In the genomic region with DNA sequence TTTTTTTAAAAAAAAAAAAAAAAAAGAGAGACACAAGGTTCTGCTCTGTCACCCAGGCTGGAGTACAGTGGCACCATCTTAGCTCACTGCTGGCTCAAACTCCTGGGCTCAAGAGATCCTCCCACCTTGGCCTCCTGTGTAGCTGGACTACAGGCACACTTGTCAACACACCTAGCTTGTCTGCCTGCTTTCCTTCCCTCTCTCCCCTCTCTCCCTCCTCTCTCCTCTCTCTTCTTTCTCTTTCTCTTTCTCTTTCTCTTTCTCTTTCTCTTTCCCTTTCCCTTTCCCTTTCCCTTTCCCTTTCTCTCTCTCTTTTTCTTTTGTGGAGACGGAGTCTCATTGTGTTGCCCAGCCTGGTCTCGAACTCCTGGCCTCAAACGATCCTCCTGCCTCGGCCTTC, we compare ENCODE assay signal across 10 cellular contexts.
DNase-seq lines count a peak whose midpoint lies in the region; ATAC-seq and TF ChIP-seq lines count a peak whose summit lies in the region.
"Had no signal": no experiment of that assay in that cellular context is flagged by ENCODE, and none has a peak within 500 bp of the region (broad histone marks: within the 10 kb centered on the region; RNA-seq: fewer than 3 reads in every experiment).

No MANE protein-coding gene starts in this region.

- intact Hi-C loops in CD8-positive, alpha-beta T cell (cut with DNase I, micrococcal nuclease), result loop anchor here in 1 of 2 experiments (5.0 kb wide), 1 partner anchor 196 kb away; the partner anchor contains the start of gene KDM6A
- intact Hi-C loops in naive thymus-derived CD4-positive, alpha-beta T cell (cut with micrococcal nuclease), result loop anchor here in 1 of 2 donors (1.0 to 5.0 kb wide), 2 partner anchors 71 to 193 kb away; no protein-coding TSS in a partner anchor

- H3K36me3 Mint-ChIP-seq in CD8-positive, alpha-beta T cell, result peaks cover 48% of the 10 kb centered on the region
- H3K36me3 Mint-ChIP-seq in HFFc6 (ENCODE audit: low read depth), result peaks cover 26% of the 10 kb centered on the region
- peaks cover 38% of the 10 kb centered on the region for H3K36me3 Mint-ChIP-seq in activated naive CD8-positive, alpha-beta T cell treated with anti-CD3 and anti-CD28 coated beads, Interleukin-2, amount 50 U/mL, for 24 hours (ENCODE audit: low read depth)
- peaks cover 7 to 51% (median 38%) of the 10 kb centered on the region in 5 donors for H3K36me3 Mint-ChIP-seq in naive thymus-derived CD4-positive, alpha-beta T cell

- H3K4me3 ChIP-seq in CD8-positive, alpha-beta T cell (ENCODE audit: low read depth, low read length), result no peak overlapping the region
- H3K4me3 ChIP-seq in naive thymus-derived CD4-positive, alpha-beta T cell (ENCODE audit: low read length), result no peak overlapping the region
- no peak overlapping the region for H3K4me3 ChIP-seq in brain microvascular endothelial cell (ENCODE audit: low read depth, low read length)

- peak overlapping the region; percentile 88 for H3K27ac Mint-ChIP-seq in CD8-positive, alpha-beta T cell
- peak overlapping the region; percentile 69 for H3K27ac Mint-ChIP-seq in HFFc6
- peak overlapping the region; percentile 88 for H3K27ac Mint-ChIP-seq in activated naive CD8-positive, alpha-beta T cell treated with anti-CD3 and anti-CD28 coated beads, Interleukin-2, amount 50 U/mL, for 24 hours
- peak overlapping the region; percentile 82 to 95 (median 89) for H3K27ac Mint-ChIP-seq in naive thymus-derived CD4-positive, alpha-beta T cell

- peaks cover 14% of the 10 kb centered on the region for H3K4me1 ChIP-seq in CD8-positive, alpha-beta T cell (ENCODE audit: insufficient read depth, low read length)
- H3K4me1 ChIP-seq in naive thymus-derived CD4-positive, alpha-beta T cell (ENCODE audit: control insufficient read depth in 2 of 2, insufficient read depth in 2 of 2, low read length in 2 of 2), result peaks cover 0 to 4% of the 10 kb centered on the region in 2 donors

- H3K4me3 Mint-ChIP-seq in CD8-positive, alpha-beta T cell, result no peak overlapping the region
- peak overlapping the region; percentile 28; the same call in 1 of the 2 replicates for H3K4me3 Mint-ChIP-seq in HFFc6
- H3K4me3 Mint-ChIP-seq in activated naive CD8-positive, alpha-beta T cell treated with anti-CD3 and anti-CD28 coated beads, Interleukin-2, amount 50 U/mL, for 24 hours, result no peak overlapping the region
- peak overlapping the region in 9 of 10 donors; percentile 2 to 79 (median 55) for H3K4me3 Mint-ChIP-seq in naive thymus-derived CD4-positive, alpha-beta T cell

- no peaks in the 10 kb centered on the region for H3K27me3 Mint-ChIP-seq in CD8-positive, alpha-beta T cell (ENCODE audit: low read depth)
- H3K27me3 Mint-ChIP-seq in HFFc6 (ENCODE audit: insufficient read depth), result peaks cover 2% of the 10 kb centered on the region; the same call in 1 of the 2 replicates
- no peaks in the 10 kb centered on the region for H3K27me3 Mint-ChIP-seq in activated naive CD8-positive, alpha-beta T cell treated with anti-CD3 and anti-CD28 coated beads, Interleukin-2, amount 50 U/mL, for 24 hours
- no peaks in the 10 kb centered on the region for H3K27me3 Mint-ChIP-seq in naive thymus-derived CD4-positive, alpha-beta T cell

- no peak overlapping the region for H3K27ac ChIP-seq in CD8-positive, alpha-beta T cell (ENCODE audit: low read depth, low read length)
- peak overlapping the region; percentile 49 for H3K27ac ChIP-seq in naive thymus-derived CD4-positive, alpha-beta T cell (ENCODE audit: low read depth, low read length)
- H3K27ac ChIP-seq in brain microvascular endothelial cell, result no peak overlapping the region

- POLR2A ChIA-PET in CD8-positive, alpha-beta T cell (lab: Charles Lee), result interaction anchor here (1.4 kb wide), 1 partner anchor 196 kb away, joined by 3 read pairs; the partner anchor contains the start of gene KDM6A
- POLR2A ChIA-PET in naive thymus-derived CD4-positive, alpha-beta T cell (lab: Charles Lee), result interaction anchor here (1.0 kb wide), 1 partner anchor 196 kb away, joined by 3 read pairs; the partner anchor contains the start of gene KDM6A

- ATAC-seq in CD8-positive, alpha-beta T cell, result peak; percentile 59
- no peak for ATAC-seq in activated naive CD8-positive, alpha-beta T cell treated with anti-CD3 and anti-CD28 coated beads, Interleukin-2, amount 50 U/mL, for 24 hours
- ATAC-seq in naive thymus-derived CD4-positive, alpha-beta T cell, result peak; percentile 61
- ATAC-seq: Panc1 had no signal

- no peak for DNase-seq in CD8-positive, alpha-beta T cell
- no peak for DNase-seq in HFFc6
- DNase-seq in activated naive CD8-positive, alpha-beta T cell treated with anti-CD3 and anti-CD28 coated beads, Interleukin-2, amount 50 U/mL, for 24 hours, result no peak
- peak in 6 of 9 donors; percentile 21 to 46 (median 26) for DNase-seq in naive thymus-derived CD4-positive, alpha-beta T cell
- no peak for DNase-seq in brain microvascular endothelial cell
- no peak for DNase-seq in SW 1271 (lab: John Stamatoyannopoulos, UW)
- no peak for DNase-seq in RKO (ENCODE audit: low spot score)
- DNase-seq: MV-4-11, substantia nigra had no signal

- H3K9me3 ChIP-seq in CD8-positive, alpha-beta T cell (ENCODE audit: low read length), result no peaks in the 10 kb centered on the region
- H3K9me3 ChIP-seq in naive thymus-derived CD4-positive, alpha-beta T cell (ENCODE audit: control insufficient read depth in 2 of 3, low read length in 3 of 3), result no peaks in the 10 kb centered on the region

- no peak for TF ChIP-seq CTCF in CD8-positive, alpha-beta T cell (IDR thresholded peaks at IDR 0.05)
- no peak for TF ChIP-seq CTCF in HFFc6 (IDR thresholded peaks at IDR 0.05)
- TF ChIP-seq CTCF in brain microvascular endothelial cell (IDR thresholded peaks at IDR 0.05; ENCODE audit: low read depth, low read length, missing control alignments), result no peak

- no peaks in the 10 kb centered on the region for H3K9me3 Mint-ChIP-seq in CD8-positive, alpha-beta T cell
- no peaks in the 10 kb centered on the region for H3K9me3 Mint-ChIP-seq in HFFc6
- peaks cover 4% of the 10 kb centered on the region for H3K9me3 Mint-ChIP-seq in activated naive CD8-positive, alpha-beta T cell treated with anti-CD3 and anti-CD28 coated beads, Interleukin-2, amount 50 U/mL, for 24 hours
- peaks cover 0 to 4% (median 0%) of the 10 kb centered on the region in 11 donors for H3K9me3 Mint-ChIP-seq in naive thymus-derived CD4-positive, alpha-beta T cell

- H3K4me1 Mint-ChIP-seq in CD8-positive, alpha-beta T cell (ENCODE audit: low read depth), result peaks cover 46% of the 10 kb centered on the region
- peaks cover 6% of the 10 kb centered on the region for H3K4me1 Mint-ChIP-seq in HFFc6 (ENCODE audit: low read depth)
- peaks cover 38% of the 10 kb centered on the region for H3K4me1 Mint-ChIP-seq in activated naive CD8-positive, alpha-beta T cell treated with anti-CD3 and anti-CD28 coated beads, Interleukin-2, amount 50 U/mL, for 24 hours
- peaks cover 22 to 86% (median 57%) of the 10 kb centered on the region in 7 donors for H3K4me1 Mint-ChIP-seq in naive thymus-derived CD4-positive, alpha-beta T cell

- peaks cover 10% of the 10 kb centered on the region for H3K36me3 ChIP-seq in CD8-positive, alpha-beta T cell (ENCODE audit: insufficient read depth, low read length)
- peaks cover under 1 to 27% (median 9%) of the 10 kb centered on the region in 3 experiments for H3K36me3 ChIP-seq in naive thymus-derived CD4-positive, alpha-beta T cell (ENCODE audit: control insufficient read depth in 2 of 3, insufficient read depth in 3 of 3, low read length in 3 of 3)
- H3K36me3 ChIP-seq in brain microvascular endothelial cell (replicated peaks), result peaks cover 18% of the 10 kb centered on the region

- H3K27me3 ChIP-seq in CD8-positive, alpha-beta T cell (ENCODE audit: insufficient read depth, low read length), result no peaks in the 10 kb centered on the region
- H3K27me3 ChIP-seq in naive thymus-derived CD4-positive, alpha-beta T cell (ENCODE audit: control insufficient read depth in 2 of 2, insufficient read depth in 2 of 2, low read length in 2 of 2), result no peaks in the 10 kb centered on the region
- H3K27me3 ChIP-seq in brain microvascular endothelial cell (replicated peaks), result no peaks in the 10 kb centered on the region

- in situ Hi-C loops in brain microvascular endothelial cell (cut with HindIII; ENCODE audit: low pct_ligation_motif_present, low sequenced_read_pairs), result no loop called here

- CTCF ChIA-PET in CD8-positive, alpha-beta T cell (lab: Charles Lee), result no interaction called here
- CTCF ChIA-PET in naive thymus-derived CD4-positive, alpha-beta T cell (lab: Charles Lee), result no interaction called here

Comparison
In these comparisons a context has a peak if more than half of its experiments do, and no peak if none do; other contexts are left out.
1. DNase-seq: peak in naive thymus-derived CD4-positive, alpha-beta T cell (6 of 9); none in CD8-positive, alpha-beta T cell (0 of 7), HFFc6 (single experiment), activated naive CD8-positive, alpha-beta T cell treated with anti-CD3 and anti-CD28 coated beads, Interleukin-2, amount 50 U/mL, for 24 hours (single experiment), brain microvascular endothelial cell (single experiment), SW 1271 (0 of 2) and RKO (single experiment).
2. H3K4me3 Mint-ChIP-seq: peak in HFFc6 (single experiment) and naive thymus-derived CD4-positive, alpha-beta T cell (9 of 10); none in CD8-positive, alpha-beta T cell (single experiment) and activated naive CD8-positive, alpha-beta T cell treated with anti-CD3 and anti-CD28 coated beads, Interleukin-2, amount 50 U/mL, for 24 hours (single experiment).
3. Peak in every context shown above with its lines, with median percentiles within 50 percentile points of each other: H3K27ac Mint-ChIP-seq.